Comparison of ENCODE assay signal across 1 cellular context in genomic region chr9:112380102-112380581, GRCh38.
A peak's percentile ranks its signal among the peaks of the same experiment; 100 is the strongest.
TF ChIP-seq lines count a peak whose summit lies in the region.

TSS of gene HSDL2 (plus strand) at chr9:112380108. CDS start at chr9:112380164, 56 bp downstream.

TF ChIP-seq in HepG2, 621 proteins besides CTCF, POLR2A, EP300 and RAD21 (continued from another document and continues in another):
- TF ChIP-seq SOX6 (IDR thresholded peaks at IDR 0.05) (no peak), SOX6 (CRISPR knock-in tag; IDR thresholded peaks at IDR 0.05) (peak; percentile 53; the same call in 1 of the 2 replicates), IKZF4 (CRISPR knock-in tag; IDR thresholded peaks at IDR 0.05; ENCODE audit: borderline replicate concordance, low read depth, not compliant biosample characterization) (no peak), ZNF746 (CRISPR knock-in tag; IDR thresholded peaks at IDR 0.05) (no peak), MAF1 (CRISPR knock-in tag; IDR thresholded peaks at IDR 0.05; ENCODE audit: borderline replicate concordance) (no peak), ZMYM4 (CRISPR knock-in tag; IDR thresholded peaks at IDR 0.05) (peak; percentile 12; the same call in 1 of the 2 replicates), HDAC2 (CRISPR knock-in tag; IDR thresholded peaks at IDR 0.05) (no peak), PITX1 (CRISPR knock-in tag; IDR thresholded peaks at IDR 0.05) (peak; percentile 36; the same call in 1 of the 2 replicates), BORCS8-MEF2B (CRISPR knock-in tag; IDR thresholded peaks at IDR 0.05) (0 out of 2 replicates have a peak, but pooled peaks have one; percentile 48), GABPA (IDR thresholded peaks at IDR 0.05; ENCODE audit: low read depth, low read length) (no peak), GABPA (CRISPR knock-in tag; IDR thresholded peaks at IDR 0.05; ENCODE audit: low read depth) (0 out of 2 replicates have a peak, but pooled peaks have one; percentile 15), NONO (IDR thresholded peaks at IDR 0.05) (no peak), NONO (CRISPR knock-in tag; conservative IDR thresholded peaks at IDR 0.05) (peak; percentile 30; the same call in 1 of the 2 replicates), HNRNPLL (IDR thresholded peaks at IDR 0.05; ENCODE audit: low read depth, low read length, poor library complexity, severe bottlenecking) (peak; percentile 11), SNAI1 (CRISPR knock-in tag; IDR thresholded peaks at IDR 0.05; ENCODE audit: borderline replicate concordance) (no peak), SMAD3 (CRISPR knock-in tag; IDR thresholded peaks at IDR 0.05) (no peak), NKX3-1 (CRISPR knock-in tag; IDR thresholded peaks at IDR 0.05) (no peak), SKIL (CRISPR knock-in tag; IDR thresholded peaks at IDR 0.05; ENCODE audit: borderline replicate concordance) (peak; percentile 57; the same call in 1 of the 2 replicates), ZNF572 (CRISPR knock-in tag; IDR thresholded peaks at IDR 0.05) (no peak), PPARG (CRISPR knock-in tag; conservative IDR thresholded peaks at IDR 0.05) (peak; percentile 97), ZNF577 (CRISPR knock-in tag; IDR thresholded peaks at IDR 0.05; ENCODE audit: borderline replicate concordance, low read depth) (no peak), ZNF589 (CRISPR knock-in tag; conservative IDR thresholded peaks at IDR 0.05) (0 out of 2 replicates have a peak, but pooled peaks have one; percentile 44), ZNF557 (CRISPR knock-in tag; IDR thresholded peaks at IDR 0.05) (no peak), RBAK (CRISPR knock-in tag; IDR thresholded peaks at IDR 0.05) (no peak), RAD51 (IDR thresholded peaks at IDR 0.05; ENCODE audit: borderline replicate concordance) (no peak), HOXA5 (CRISPR knock-in tag; IDR thresholded peaks at IDR 0.05) (0 out of 2 replicates have a peak, but pooled peaks have one; percentile 3), THAP7 (CRISPR knock-in tag; IDR thresholded peaks at IDR 0.05) (0 out of 2 replicates have a peak, but pooled peaks have one; percentile 0), JUNB (CRISPR knock-in tag; IDR thresholded peaks at IDR 0.05; ENCODE audit: borderline replicate concordance) (no peak), HIVEP1 (CRISPR knock-in tag; IDR thresholded peaks at IDR 0.05) (peak; percentile 78), ZBTB39 (CRISPR knock-in tag; IDR thresholded peaks at IDR 0.05) (0 out of 2 replicates have a peak, but pooled peaks have one; percentile 25), MNT (IDR thresholded peaks at IDR 0.05) (no peak), TBP (CRISPR knock-in tag; IDR thresholded peaks at IDR 0.05) (no peak), THYN1 (CRISPR knock-in tag; IDR thresholded peaks at IDR 0.05; ENCODE audit: borderline replicate concordance, low read depth) (no peak), ZNF781 (CRISPR knock-in tag; IDR thresholded peaks at IDR 0.05; ENCODE audit: borderline replicate concordance, not compliant biosample characterization) (peak; percentile 76), ZNF468 (CRISPR knock-in tag; IDR thresholded peaks at IDR 0.05) (no peak), SIN3A (IDR thresholded peaks at IDR 0.05; ENCODE audit: borderline replicate concordance, low read depth, low read length) (0 out of 2 replicates have a peak, but pooled peaks have one; percentile 36), ZNF44 (CRISPR knock-in tag; IDR thresholded peaks at IDR 0.05) (no peak), MEIS2 (CRISPR knock-in tag; IDR thresholded peaks at IDR 0.05) (peak; percentile 18; the same call in 1 of the 2 replicates), GPN1 (CRISPR knock-in tag; IDR thresholded peaks at IDR 0.05; ENCODE audit: borderline replicate concordance) (no peak), AGO2 (optimal IDR thresholded peaks at IDR 0.05; ENCODE audit: low read depth, low read length) (peak; percentile 65), HMGXB4 (CRISPR knock-in tag; IDR thresholded peaks at IDR 0.05; ENCODE audit: borderline replicate concordance in 1 of 2, low read depth in 1 of 2) (peak in 1 of 2 experiments; percentile 20; a peak in 1 of 4 replicates), ETV5 (CRISPR knock-in tag; IDR thresholded peaks at IDR 0.05; ENCODE audit: borderline replicate concordance) (no peak), SRSF1 (optimal IDR thresholded peaks at IDR 0.05; ENCODE audit: low read depth, low read length) (peak; percentile 73), ZBTB2 (CRISPR knock-in tag; IDR thresholded peaks at IDR 0.05; ENCODE audit: low read depth) (peak; percentile 80), ZNF674 (CRISPR knock-in tag; IDR thresholded peaks at IDR 0.05; ENCODE audit: low read depth) (0 out of 2 replicates have a peak, but pooled peaks have one; percentile 17), SMYD3 (CRISPR knock-in tag; IDR thresholded peaks at IDR 0.05) (no peak), NR2F2 (IDR thresholded peaks at IDR 0.05; ENCODE audit: borderline replicate concordance, low read depth) (peak; percentile 52; the same call in 1 of the 2 replicates), SALL1 (CRISPR knock-in tag; IDR thresholded peaks at IDR 0.05) (0 out of 2 replicates have a peak, but pooled peaks have one; percentile 13)
- TF ChIP-seq, protein P1, sequence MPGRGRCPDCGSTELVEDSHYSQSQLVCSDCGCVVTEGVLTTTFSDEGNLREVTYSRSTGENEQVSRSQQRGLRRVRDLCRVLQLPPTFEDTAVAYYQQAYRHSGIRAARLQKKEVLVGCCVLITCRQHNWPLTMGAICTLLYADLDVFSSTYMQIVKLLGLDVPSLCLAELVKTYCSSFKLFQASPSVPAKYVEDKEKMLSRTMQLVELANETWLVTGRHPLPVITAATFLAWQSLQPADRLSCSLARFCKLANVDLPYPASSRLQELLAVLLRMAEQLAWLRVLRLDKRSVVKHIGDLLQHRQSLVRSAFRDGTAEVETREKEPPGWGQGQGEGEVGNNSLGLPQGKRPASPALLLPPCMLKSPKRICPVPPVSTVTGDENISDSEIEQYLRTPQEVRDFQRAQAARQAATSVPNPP (CRISPR knock-in tag; IDR thresholded peaks at IDR 0.05) = 0 out of 2 replicates have a peak, but pooled peaks have one; percentile 3
- TF ChIP-seq, protein P2, sequence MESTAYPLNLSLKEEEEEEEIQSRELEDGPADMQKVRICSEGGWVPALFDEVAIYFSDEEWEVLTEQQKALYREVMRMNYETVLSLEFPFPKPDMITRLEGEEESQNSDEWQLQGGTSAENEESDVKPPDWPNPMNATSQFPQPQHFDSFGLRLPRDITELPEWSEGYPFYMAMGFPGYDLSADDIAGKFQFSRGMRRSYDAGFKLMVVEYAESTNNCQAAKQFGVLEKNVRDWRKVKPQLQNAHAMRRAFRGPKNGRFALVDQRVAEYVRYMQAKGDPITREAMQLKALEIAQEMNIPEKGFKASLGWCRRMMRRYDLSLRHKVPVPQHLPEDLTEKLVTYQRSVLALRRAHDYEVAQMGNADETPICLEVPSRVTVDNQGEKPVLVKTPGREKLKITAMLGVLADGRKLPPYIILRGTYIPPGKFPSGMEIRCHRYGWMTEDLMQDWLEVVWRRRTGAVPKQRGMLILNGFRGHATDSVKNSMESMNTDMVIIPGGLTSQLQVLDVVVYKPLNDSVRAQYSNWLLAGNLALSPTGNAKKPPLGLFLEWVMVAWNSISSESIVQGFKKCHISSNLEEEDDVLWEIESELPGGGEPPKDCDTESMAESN (CRISPR knock-in tag; conservative IDR thresholded peaks at IDR 0.05) = peak; percentile 46
- TF ChIP-seq, protein P3, sequence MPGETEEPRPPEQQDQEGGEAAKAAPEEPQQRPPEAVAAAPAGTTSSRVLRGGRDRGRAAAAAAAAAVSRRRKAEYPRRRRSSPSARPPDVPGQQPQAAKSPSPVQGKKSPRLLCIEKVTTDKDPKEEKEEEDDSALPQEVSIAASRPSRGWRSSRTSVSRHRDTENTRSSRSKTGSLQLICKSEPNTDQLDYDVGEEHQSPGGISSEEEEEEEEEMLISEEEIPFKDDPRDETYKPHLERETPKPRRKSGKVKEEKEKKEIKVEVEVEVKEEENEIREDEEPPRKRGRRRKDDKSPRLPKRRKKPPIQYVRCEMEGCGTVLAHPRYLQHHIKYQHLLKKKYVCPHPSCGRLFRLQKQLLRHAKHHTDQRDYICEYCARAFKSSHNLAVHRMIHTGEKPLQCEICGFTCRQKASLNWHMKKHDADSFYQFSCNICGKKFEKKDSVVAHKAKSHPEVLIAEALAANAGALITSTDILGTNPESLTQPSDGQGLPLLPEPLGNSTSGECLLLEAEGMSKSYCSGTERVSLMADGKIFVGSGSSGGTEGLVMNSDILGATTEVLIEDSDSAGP (CRISPR knock-in tag; IDR thresholded peaks at IDR 0.05; ENCODE audit: borderline replicate concordance) = 0 out of 2 replicates have a peak, but pooled peaks have one; percentile 31
- TF ChIP-seq, protein P4, sequence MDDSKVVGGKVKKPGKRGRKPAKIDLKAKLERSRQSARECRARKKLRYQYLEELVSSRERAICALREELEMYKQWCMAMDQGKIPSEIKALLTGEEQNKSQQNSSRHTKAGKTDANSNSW (CRISPR knock-in tag; IDR thresholded peaks at IDR 0.05; ENCODE audit: borderline replicate concordance) = 0 out of 2 replicates have a peak, but pooled peaks have one; percentile 64
